In genomic region chr1:214538497-214538896, GRCh38 we compare ENCODE assay signal across 1 cellular context.
TF ChIP-seq lines count a peak whose summit lies in the region.

No MANE protein-coding gene starts in this region.

TF ChIP-seq in GM12878, 131 proteins besides CTCF, POLR2A, EP300 and RAD21 (continued from another document):
- no peak for TF ChIP-seq ZNF592 (IDR thresholded peaks at IDR 0.05)
- TF ChIP-seq RFX5 (IDR thresholded peaks at IDR 0.05; ENCODE audit: low read depth, low read length), result no peak
- TF ChIP-seq NKRF (conservative IDR thresholded peaks at IDR 0.05), result no peak
- no peak for TF ChIP-seq IRF4 (IDR thresholded peaks at IDR 0.05; ENCODE audit: low read depth, low read length)
- TF ChIP-seq FOS (IDR thresholded peaks at IDR 0.05; ENCODE audit: borderline replicate concordance, extremely low read depth, insufficient read length), result no peak
- TF ChIP-seq RELB (IDR thresholded peaks at IDR 0.05; ENCODE audit: low read depth), result no peak
- TF ChIP-seq NR2C2 (IDR thresholded peaks at IDR 0.05; ENCODE audit: borderline replicate concordance, control insufficient read depth, insufficient read length, low read depth), result no peak
- TF ChIP-seq CHD1 (IDR thresholded peaks at IDR 0.05; ENCODE audit: low read depth, low read length), result no peak
- TF ChIP-seq IRF3 (IDR thresholded peaks at IDR 0.05), result no peak
- TF ChIP-seq TCF3 (IDR thresholded peaks at IDR 0.05; ENCODE audit: borderline replicate concordance, insufficient read depth, low read depth, low read length), result no peak
- no peak for TF ChIP-seq ATF7 (IDR thresholded peaks at IDR 0.05; ENCODE audit: low read depth)
- TF ChIP-seq TAF1 (IDR thresholded peaks at IDR 0.05; ENCODE audit: borderline replicate concordance, low read depth, low read length), result no peak
